Comparison of ENCODE assay signal across 17 cellular contexts in the genomic region with DNA sequence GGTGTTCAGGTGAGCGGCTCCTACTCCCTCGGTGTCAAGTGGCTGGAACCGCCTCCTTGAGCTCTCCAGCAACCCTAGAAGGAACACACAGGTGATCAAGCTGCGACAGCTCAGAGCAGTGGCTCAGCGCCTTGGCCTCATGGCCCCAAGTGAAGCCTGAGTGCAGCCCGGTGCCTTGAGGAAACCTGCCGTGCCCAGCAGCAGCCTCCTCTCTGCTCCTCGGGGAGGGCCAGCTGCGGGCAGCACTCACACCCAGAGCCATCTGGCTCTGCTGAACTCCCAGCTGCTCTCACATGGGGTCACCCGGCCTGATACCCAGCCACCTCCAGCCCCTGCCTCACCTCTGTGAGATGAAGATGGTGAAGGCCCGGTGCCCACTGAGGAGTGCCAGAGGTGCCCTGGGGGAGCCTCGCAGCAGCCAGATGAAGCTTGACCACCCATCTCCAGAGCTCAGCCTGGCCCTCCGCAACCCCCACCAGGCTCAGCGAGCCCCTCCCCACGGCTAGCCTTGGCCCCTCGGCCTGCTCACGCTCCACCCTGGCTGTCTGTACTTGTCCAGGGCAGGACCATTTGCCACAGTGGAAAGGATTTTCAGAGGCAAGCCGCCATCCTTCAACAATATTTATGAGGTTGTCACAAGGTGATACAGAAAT.
"Had no signal": no experiment of that assay in that cellular context is flagged by ENCODE, and none has a peak within 500 bp of the region (broad histone marks: within the 10 kb centered on the region; RNA-seq: fewer than 3 reads in every experiment).

No MANE protein-coding gene starts in this region.

- H3K36me3 ChIP-seq: adrenal gland, SJCRH30 had no signal

- H3K9me3 ChIP-seq: adrenal gland, psoas muscle, SJCRH30, testis had no signal

- H3K36me3 Mint-ChIP-seq: activated naive CD4-positive, alpha-beta T cell treated with anti-CD3 and anti-CD28 coated beads, Interleukin-2, amount 50 U/mL, for 24 hours; memory B cell; natural killer cell had no signal

- ATAC-seq: effector memory CD8-positive, alpha-beta T cell; left ventricle myocardium superior; natural killer cell; psoas muscle; sciatic nerve; stimulated activated naive CD8-positive, alpha-beta T cell treated with anti-CD3 and anti-CD28 coated beads, Interleukin-15, amount 100 ng/mL, for 72 hours had no signal

- H3K27me3 Mint-ChIP-seq: activated naive CD4-positive, alpha-beta T cell treated with anti-CD3 and anti-CD28 coated beads, Interleukin-2, amount 50 U/mL, for 24 hours; dendritic cell treated with granulocyte-macrophage colony-stimulating factor and Interleukin-4, amounts not matched to agents 40 ng/mL and 50 ng/mL, for 4 days had no signal

- H3K9me3 Mint-ChIP-seq: activated B cell treated with CpG ODN at 0.5 μM for 24 hours; activated naive CD4-positive, alpha-beta T cell treated with anti-CD3 and anti-CD28 coated beads, Interleukin-2, amount 50 U/mL, for 24 hours; dendritic cell treated with granulocyte-macrophage colony-stimulating factor and Interleukin-4, amounts not matched to agents 40 ng/mL and 50 ng/mL, for 4 days; effector memory CD8-positive, alpha-beta T cell; memory B cell; natural killer cell; stimulated activated naive CD8-positive, alpha-beta T cell treated with anti-CD3 and anti-CD28 coated beads, Interleukin-15, amount 100 ng/mL, for 72 hours had no signal

- H3K4me3 Mint-ChIP-seq: activated B cell treated with CpG ODN at 0.5 μM for 24 hours; activated naive CD4-positive, alpha-beta T cell treated with anti-CD3 and anti-CD28 coated beads, Interleukin-2, amount 50 U/mL, for 24 hours; dendritic cell treated with granulocyte-macrophage colony-stimulating factor and Interleukin-4, amounts not matched to agents 40 ng/mL and 50 ng/mL, for 4 days; effector memory CD8-positive, alpha-beta T cell; memory B cell; natural killer cell; stimulated activated naive CD8-positive, alpha-beta T cell treated with anti-CD3 and anti-CD28 coated beads, Interleukin-15, amount 100 ng/mL, for 72 hours had no signal

- H3K27ac ChIP-seq: adrenal gland, psoas muscle, SJCRH30, testis had no signal

- DNase-seq: activated B cell treated with CpG ODN at 0.5 μM for 24 hours; activated CD4-positive, alpha-beta T cell treated with anti-CD3 and anti-CD28 coated beads for 48 hours; caudate nucleus; effector memory CD8-positive, alpha-beta T cell; erythroblast; left ventricle myocardium superior; natural killer cell; psoas muscle; SJCRH30; stimulated activated naive CD8-positive, alpha-beta T cell treated with anti-CD3 and anti-CD28 coated beads, Interleukin-15, amount 100 ng/mL, for 72 hours; T-helper 2 cell; testis had no signal

- H3K4me1 ChIP-seq: adrenal gland, psoas muscle, SJCRH30, testis had no signal

- H3K27me3 ChIP-seq: adrenal gland, testis had no signal

- H3K4me1 Mint-ChIP-seq: activated B cell treated with CpG ODN at 0.5 μM for 24 hours; activated naive CD4-positive, alpha-beta T cell treated with anti-CD3 and anti-CD28 coated beads, Interleukin-2, amount 50 U/mL, for 24 hours; memory B cell; natural killer cell; stimulated activated naive CD8-positive, alpha-beta T cell treated with anti-CD3 and anti-CD28 coated beads, Interleukin-15, amount 100 ng/mL, for 72 hours had no signal

- H3K4me3 ChIP-seq: adrenal gland, psoas muscle, SJCRH30, testis had no signal
